8 cellular contexts compared by ENCODE assay signal in genomic region chr11:111603633-111604130, GRCh38. TPM values are rescaled to one million over a fixed set of nuclear protein-coding genes. Genes with fewer than 3 reads are reported as not detected.
A peak's percentile ranks its signal among the peaks of the same experiment; 100 is the strongest.
DNase-seq lines count a peak whose midpoint lies in the region; ATAC-seq and TF ChIP-seq lines count a peak whose summit lies in the region.

No MANE protein-coding gene starts in this region.

- no peaks in the 10 kb centered on the region for H3K9me3 ChIP-seq in ascending aorta
- H3K9me3 ChIP-seq in liver (ENCODE audit: control insufficient read depth in 4 of 4, low read length in 3 of 4), result no peaks in the 10 kb centered on the region
- H3K9me3 ChIP-seq in tibial artery, result no peaks in the 10 kb centered on the region

- peaks cover 0 to 8% of the 10 kb centered on the region in 2 donors for H3K4me1 ChIP-seq in ascending aorta
- H3K4me1 ChIP-seq in liver (ENCODE audit: control insufficient read depth in 4 of 4, insufficient read depth in 4 of 4, low read length in 3 of 4), result peaks cover 1 to 37% (median 26%) of the 10 kb centered on the region in 4 donors
- H3K4me1 ChIP-seq in tibial artery, result peaks cover 0 to 20% (median 11%) of the 10 kb centered on the region in 4 donors

- no peak for DNase-seq in activated T-cell treated with anti-CD3 and anti-CD28 coated beads, Interleukin-2, amount 50 U/mL, for 24 hours
- no peak for DNase-seq in activated T-cell treated with anti-CD3 and anti-CD28 coated beads for 4 hours
- no peak for DNase-seq in ascending aorta (ENCODE audit: low spot score in 2 of 2)
- no peak for DNase-seq in tibial artery
- DNase-seq in left colon, result no peak
- no peak for DNase-seq in ureter (ENCODE audit: low spot score)
- no peak for DNase-seq in stimulated activated CD4-positive, alpha-beta T cell treated with anti-CD3 and anti-CD28 coated beads, Interleukin-12 subunit alpha, Interleukin-12 subunit beta, amount 100 ng/mL, for 4 hours

- H3K27ac Mint-ChIP-seq in activated T-cell treated with anti-CD3 and anti-CD28 coated beads, Interleukin-2, amount 50 U/mL, for 24 hours, result peak overlapping the region; percentile 93

- 3% methylated on average over 7 of the region's 7 CpGs for WGBS in liver

- no peak for TF ChIP-seq RAD21 in liver (IDR thresholded peaks at IDR 0.05)

- ATAC-seq in left colon, result no peak

- no peaks in the 10 kb centered on the region for H3K27me3 ChIP-seq in ascending aorta
- H3K27me3 ChIP-seq in liver (ENCODE audit: control insufficient read depth in 4 of 4, insufficient read depth in 4 of 4, low read length in 3 of 4), result no peaks in the 10 kb centered on the region
- no peaks in the 10 kb centered on the region for H3K27me3 ChIP-seq in tibial artery

- H3K4me1 Mint-ChIP-seq in activated T-cell treated with anti-CD3 and anti-CD28 coated beads, Interleukin-2, amount 50 U/mL, for 24 hours (ENCODE audit: low read depth), result peaks cover 31% of the 10 kb centered on the region

- peak overlapping the region; percentile 86 for H3K4me3 Mint-ChIP-seq in activated T-cell treated with anti-CD3 and anti-CD28 coated beads, Interleukin-2, amount 50 U/mL, for 24 hours

- H3K27ac ChIP-seq in ascending aorta (peak overlapping the region; percentile 90 to 96), liver (ENCODE audit: low read depth in 1 of 2, low read length in 2 of 2) (peak overlapping the region; percentile 90 to 99), tibial artery (peak overlapping the region; percentile 98 to 99)

- H3K4me3 ChIP-seq in ascending aorta (peak overlapping the region; percentile 84 to 98), liver (ENCODE audit: low read depth in 1 of 3, low read length in 3 of 3) (peak overlapping the region; percentile 81 to 94 (median 92)), tibial artery (peak overlapping the region; percentile 83 to 93)

- H3K36me3 Mint-ChIP-seq in activated T-cell treated with anti-CD3 and anti-CD28 coated beads, Interleukin-2, amount 50 U/mL, for 24 hours (ENCODE audit: low read depth), result peaks cover 3% of the 10 kb centered on the region

- H3K36me3 ChIP-seq in ascending aorta, result no peaks in the 10 kb centered on the region
- no peaks in the 10 kb centered on the region for H3K36me3 ChIP-seq in liver (ENCODE audit: control insufficient read depth in 4 of 4, insufficient read depth in 3 of 4, low read depth in 1 of 4, low read length in 3 of 4)
- H3K36me3 ChIP-seq in tibial artery, result no peaks in the 10 kb centered on the region

- H3K9me3 Mint-ChIP-seq in activated T-cell treated with anti-CD3 and anti-CD28 coated beads, Interleukin-2, amount 50 U/mL, for 24 hours, result no peaks in the 10 kb centered on the region

- H3K9ac ChIP-seq in liver (ENCODE audit: low read depth in 1 of 2, low read length in 2 of 2), result peak overlapping the region; percentile 76 to 99

- H3K27me3 Mint-ChIP-seq in activated T-cell treated with anti-CD3 and anti-CD28 coated beads, Interleukin-2, amount 50 U/mL, for 24 hours, result no peaks in the 10 kb centered on the region

- intact Hi-C loops in ascending aorta (cut with DNase I), result loop anchor here (5.0 kb wide), 2 partner anchors 36 to 114 kb away; no protein-coding TSS in a partner anchor
- intact Hi-C loops in tibial artery (cut with DNase I; ENCODE audit: low total_unique reads), result loop anchor here (2.0 to 5.0 kb wide), 3 partner anchors 36 to 239 kb away; no protein-coding TSS in a partner anchor
- intact Hi-C loops in left colon (cut with DNase I, micrococcal nuclease), result loop anchor here in 1 of 2 donors (5.0 kb wide), 1 partner anchor 164 kb away; the partner anchor contains the start of gene PPP2R1B

- TF ChIP-seq CTCF in ascending aorta (IDR thresholded peaks at IDR 0.05) (no peak), liver (IDR thresholded peaks at IDR 0.05; ENCODE audit: low read depth, low read length, missing input control) (no peak), tibial artery (IDR thresholded peaks at IDR 0.05) (no peak)

TF ChIP-seq in liver, 16 proteins besides CTCF, POLR2A, EP300 and RAD21:
- no peak for TF ChIP-seq MAX (IDR thresholded peaks at IDR 0.05)
- TF ChIP-seq FOXA1 (IDR thresholded peaks at IDR 0.05), result no peak
- TF ChIP-seq, protein P1, sequence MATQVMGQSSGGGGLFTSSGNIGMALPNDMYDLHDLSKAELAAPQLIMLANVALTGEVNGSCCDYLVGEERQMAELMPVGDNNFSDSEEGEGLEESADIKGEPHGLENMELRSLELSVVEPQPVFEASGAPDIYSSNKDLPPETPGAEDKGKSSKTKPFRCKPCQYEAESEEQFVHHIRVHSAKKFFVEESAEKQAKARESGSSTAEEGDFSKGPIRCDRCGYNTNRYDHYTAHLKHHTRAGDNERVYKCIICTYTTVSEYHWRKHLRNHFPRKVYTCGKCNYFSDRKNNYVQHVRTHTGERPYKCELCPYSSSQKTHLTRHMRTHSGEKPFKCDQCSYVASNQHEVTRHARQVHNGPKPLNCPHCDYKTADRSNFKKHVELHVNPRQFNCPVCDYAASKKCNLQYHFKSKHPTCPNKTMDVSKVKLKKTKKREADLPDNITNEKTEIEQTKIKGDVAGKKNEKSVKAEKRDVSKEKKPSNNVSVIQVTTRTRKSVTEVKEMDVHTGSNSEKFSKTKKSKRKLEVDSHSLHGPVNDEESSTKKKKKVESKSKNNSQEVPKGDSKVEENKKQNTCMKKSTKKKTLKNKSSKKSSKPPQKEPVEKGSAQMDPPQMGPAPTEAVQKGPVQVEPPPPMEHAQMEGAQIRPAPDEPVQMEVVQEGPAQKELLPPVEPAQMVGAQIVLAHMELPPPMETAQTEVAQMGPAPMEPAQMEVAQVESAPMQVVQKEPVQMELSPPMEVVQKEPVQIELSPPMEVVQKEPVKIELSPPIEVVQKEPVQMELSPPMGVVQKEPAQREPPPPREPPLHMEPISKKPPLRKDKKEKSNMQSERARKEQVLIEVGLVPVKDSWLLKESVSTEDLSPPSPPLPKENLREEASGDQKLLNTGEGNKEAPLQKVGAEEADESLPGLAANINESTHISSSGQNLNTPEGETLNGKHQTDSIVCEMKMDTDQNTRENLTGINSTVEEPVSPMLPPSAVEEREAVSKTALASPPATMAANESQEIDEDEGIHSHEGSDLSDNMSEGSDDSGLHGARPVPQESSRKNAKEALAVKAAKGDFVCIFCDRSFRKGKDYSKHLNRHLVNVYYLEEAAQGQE (IDR thresholded peaks at IDR 0.05), result no peak
- TF ChIP-seq ZBTB33 (IDR thresholded peaks at IDR 0.05), result no peak
- no peak for TF ChIP-seq HNF4A (conservative IDR thresholded peaks at IDR 0.05)
- no peak for TF ChIP-seq RXRA (IDR thresholded peaks at IDR 0.05)
- no peak for TF ChIP-seq TAF1 (conservative IDR thresholded peaks at IDR 0.05)
- TF ChIP-seq HNF4G (IDR thresholded peaks at IDR 0.05), result no peak
- TF ChIP-seq NR2F2 (IDR thresholded peaks at IDR 0.05), result no peak
- no peak for TF ChIP-seq GABPA (IDR thresholded peaks at IDR 0.05 in 1 of 2, conservative IDR thresholded peaks at IDR 0.05 in 1 of 2)
- no peak for TF ChIP-seq SP1 (IDR thresholded peaks at IDR 0.05)
- TF ChIP-seq ATF3 (IDR thresholded peaks at IDR 0.05), result no peak
- no peak for TF ChIP-seq FOXA2 (IDR thresholded peaks at IDR 0.05)
- TF ChIP-seq YY1 (IDR thresholded peaks at IDR 0.05), result no peak
- no peak for TF ChIP-seq EGR1 (IDR thresholded peaks at IDR 0.05; ENCODE audit: low read depth in 2 of 2)
- no peak for TF ChIP-seq JUND (IDR thresholded peaks at IDR 0.05)

RNA-seq across cellular contexts. Expression of gene SIK2, which starts 1.4 kb away (rescaled TPM):
- total RNA-seq in ascending aorta (8.2 TPM), liver (10 to 100 TPM; 10.4 to 15.0 TPM), left colon (10 to 100 TPM; 22.9 to 23.8 TPM), ureter (20.7 TPM)
- polyA plus RNA-seq in liver, result 1 to 10 TPM; 6.5 to 8.2 TPM
